Comparison of ENCODE assay signal across 8 cellular contexts in genomic region chr22:35552186-35552842, GRCh38. TPM values are rescaled to one million over a fixed set of nuclear protein-coding genes. Genes with fewer than 3 reads are reported as not detected.
DNase-seq lines count a peak whose midpoint lies in the region; ATAC-seq lines count a peak whose summit lies in the region.

No MANE protein-coding gene starts in this region.

- peak; percentile 97 for ATAC-seq in activated naive CD8-positive, alpha-beta T cell treated with anti-CD3 and anti-CD28 coated beads, Interleukin-2, amount 10 ng/mL, durations not matched to agents 7 days and 5 days (ENCODE audit: low read depth)
- ATAC-seq in HG03378 (IDR thresholded peaks at IDR 0.05; ENCODE audit: unreplicated experiment), result no peak
- no peak for ATAC-seq in GM21529 (IDR thresholded peaks at IDR 0.05; ENCODE audit: unreplicated experiment)
- no peak for ATAC-seq in HG02852 (IDR thresholded peaks at IDR 0.05; ENCODE audit: unreplicated experiment)

- H3K4me3 Mint-ChIP-seq in activated naive CD8-positive, alpha-beta T cell treated with anti-CD3 and anti-CD28 coated beads, Interleukin-2, amount 10 ng/mL, durations not matched to agents 7 days and 5 days, result peak overlapping the region; percentile 13

- DNase-seq in DMS53 (lab: John Stamatoyannopoulos, UW) (peak; percentile 6), DMS53 treated with DMSO at 0.1 percent for 48 hours (lab: John Stamatoyannopoulos, UW; ENCODE audit: unreplicated experiment) (no peak), T-helper 22 cell (ENCODE audit: low read depth) (peak; percentile 67)
- DNase-seq in activated naive CD8-positive, alpha-beta T cell treated with anti-CD3 and anti-CD28 coated beads, Interleukin-2, amount 10 ng/mL, durations not matched to agents 7 days and 5 days, result peak; percentile 87
- peak; percentile 63 to 77 for DNase-seq in stimulated activated CD4-positive, alpha-beta T cell treated with anti-CD3 and anti-CD28 coated beads, Interleukin-12 subunit alpha, Interleukin-12 subunit beta, amount 100 ng/mL, for 24 hours (ENCODE audit: low read depth in 2 of 2)

- no peaks in the 10 kb centered on the region for H3K36me3 Mint-ChIP-seq in activated naive CD8-positive, alpha-beta T cell treated with anti-CD3 and anti-CD28 coated beads, Interleukin-2, amount 10 ng/mL, durations not matched to agents 7 days and 5 days

- peaks cover 8% of the 10 kb centered on the region for H3K27me3 Mint-ChIP-seq in activated naive CD8-positive, alpha-beta T cell treated with anti-CD3 and anti-CD28 coated beads, Interleukin-2, amount 10 ng/mL, durations not matched to agents 7 days and 5 days

- peak overlapping the region; percentile 41 for H3K27ac Mint-ChIP-seq in activated naive CD8-positive, alpha-beta T cell treated with anti-CD3 and anti-CD28 coated beads, Interleukin-2, amount 10 ng/mL, durations not matched to agents 7 days and 5 days

- no peaks in the 10 kb centered on the region for H3K9me3 Mint-ChIP-seq in activated naive CD8-positive, alpha-beta T cell treated with anti-CD3 and anti-CD28 coated beads, Interleukin-2, amount 10 ng/mL, durations not matched to agents 7 days and 5 days

- POLR2A ChIA-PET in activated naive CD8-positive, alpha-beta T cell treated with anti-CD3 and anti-CD28 coated beads, Interleukin-2, amount 10 ng/mL, durations not matched to agents 7 days and 5 days (lab: Charles Lee), result no interaction called here

- H3K4me1 Mint-ChIP-seq in activated naive CD8-positive, alpha-beta T cell treated with anti-CD3 and anti-CD28 coated beads, Interleukin-2, amount 10 ng/mL, durations not matched to agents 7 days and 5 days, result peaks cover 12% of the 10 kb centered on the region

RNA-seq across cellular contexts. Expression of gene RASD2, which starts 11.7 kb away (rescaled TPM):
- not detected for total RNA-seq in activated naive CD8-positive, alpha-beta T cell treated with anti-CD3 and anti-CD28 coated beads, Interleukin-2, amount 10 ng/mL, durations not matched to agents 7 days and 5 days
